In genomic region chr1:1489861-1490260, GRCh38 we compare ENCODE assay signal across 33 cellular contexts. TPM values are rescaled to one million over a fixed set of nuclear protein-coding genes. Genes with fewer than 3 reads are reported as not detected.
"Had no signal": no experiment of that assay in that cellular context is flagged by ENCODE, and none has a peak within 500 bp of the region (broad histone marks: within the 10 kb centered on the region; RNA-seq: fewer than 3 reads in every experiment).

No MANE protein-coding gene starts in this region.

- H3K9me3 Mint-ChIP-seq: activated naive CD4-positive, alpha-beta T cell treated with anti-CD3 and anti-CD28 coated beads, Interleukin-2, amount 50 U/mL, for 24 hours; activated naive CD8-positive, alpha-beta T cell treated with anti-CD3 and anti-CD28 coated beads, Interleukin-2, amount 50 U/mL, for 24 hours had no signal

- H3K9me3 ChIP-seq: adrenal gland, body of pancreas, esophagus muscularis mucosa, gastrocnemius medialis had no signal

- H3K27me3 ChIP-seq: adrenal gland, body of pancreas, esophagus muscularis mucosa, foreskin keratinocyte, gastrocnemius medialis had no signal

- ATAC-seq: activated CD4-positive, alpha-beta T cell treated with anti-CD3 and anti-CD28 coated beads for 36 hours; activated CD8-positive, alpha-beta memory T cell treated with anti-CD3 and anti-CD28 coated beads, Interleukin-2, amount 10 ng/mL, durations not matched to agents 7 days and 5 days; activated CD8-positive, alpha-beta T cell treated with anti-CD3 and anti-CD28 coated beads, Interleukin-2, amount 10 ng/mL, durations not matched to agents 7 days and 5 days; activated naive CD8-positive, alpha-beta T cell treated with anti-CD3 and anti-CD28 coated beads, Interleukin-2, amount 50 U/mL, for 24 hours; body of pancreas; effector memory CD8-positive, alpha-beta T cell; foreskin keratinocyte; gastrocnemius medialis had no signal

- H3K27ac ChIP-seq: adrenal gland, body of pancreas, esophagus muscularis mucosa, foreskin keratinocyte, gastrocnemius medialis had no signal

- H3K4me1 Mint-ChIP-seq: activated CD4-positive, alpha-beta T cell treated with anti-CD3 and anti-CD28 coated beads for 36 hours; activated CD4-positive, alpha-beta T cell treated with anti-CD3 and anti-CD28 coated beads, Interleukin-2, amount 10 ng/mL, durations not matched to agents 24 days and 14 days; activated CD8-positive, alpha-beta memory T cell treated with anti-CD3 and anti-CD28 coated beads, Interleukin-2, amount 10 ng/mL, durations not matched to agents 7 days and 5 days; activated naive CD4-positive, alpha-beta T cell treated with anti-CD3 and anti-CD28 coated beads, Interleukin-2, amount 50 U/mL, for 24 hours; activated naive CD8-positive, alpha-beta T cell treated with anti-CD3 and anti-CD28 coated beads for 36 hours had no signal

- FAIRE-seq: colon, endometrium had no signal

- H3K27me3 Mint-ChIP-seq: activated CD4-positive, alpha-beta memory T cell treated with anti-CD3 and anti-CD28 coated beads for 36 hours; activated CD4-positive, alpha-beta T cell treated with anti-CD3 and anti-CD28 coated beads for 36 hours; activated CD4-positive, alpha-beta T cell treated with anti-CD3 and anti-CD28 coated beads, Interleukin-2, amount 10 ng/mL, durations not matched to agents 24 days and 14 days; activated CD8-positive, alpha-beta memory T cell treated with anti-CD3 and anti-CD28 coated beads, Interleukin-2, amount 10 ng/mL, durations not matched to agents 7 days and 5 days; activated naive CD4-positive, alpha-beta T cell treated with anti-CD3 and anti-CD28 coated beads, Interleukin-2, amount 50 U/mL, for 24 hours; activated naive CD8-positive, alpha-beta T cell treated with anti-CD3 and anti-CD28 coated beads for 36 hours; activated naive CD8-positive, alpha-beta T cell treated with anti-CD3 and anti-CD28 coated beads, Interleukin-2, amount 50 U/mL, for 24 hours; effector memory CD8-positive, alpha-beta T cell had no signal

- H3K27ac Mint-ChIP-seq: activated CD4-positive, alpha-beta memory T cell treated with anti-CD3 and anti-CD28 coated beads for 36 hours; activated CD4-positive, alpha-beta T cell treated with anti-CD3 and anti-CD28 coated beads for 36 hours; activated CD4-positive, alpha-beta T cell treated with anti-CD3 and anti-CD28 coated beads, Interleukin-2, amount 10 ng/mL, durations not matched to agents 24 days and 14 days; activated CD8-positive, alpha-beta memory T cell treated with anti-CD3 and anti-CD28 coated beads, Interleukin-2, amount 10 ng/mL, durations not matched to agents 7 days and 5 days; activated CD8-positive, alpha-beta T cell treated with anti-CD3 and anti-CD28 coated beads, Interleukin-2, amount 10 ng/mL, durations not matched to agents 7 days and 5 days; activated naive CD4-positive, alpha-beta T cell treated with anti-CD3 and anti-CD28 coated beads for 36 hours; activated naive CD4-positive, alpha-beta T cell treated with anti-CD3 and anti-CD28 coated beads, Interleukin-2, amount 50 U/mL, for 24 hours; activated naive CD8-positive, alpha-beta T cell treated with anti-CD3 and anti-CD28 coated beads for 36 hours; activated naive CD8-positive, alpha-beta T cell treated with anti-CD3 and anti-CD28 coated beads, Interleukin-2, amount 50 U/mL, for 24 hours; activated T-helper 1 cell treated with anti-CD3 and anti-CD28 coated beads, Interleukin-12 subunit alpha, Interleukin-12 subunit beta, Interleukin-2, Interleukin-4 antibody, amounts not matched to agents 30 ng/mL and 10 ng/mL and 1 ng/mL, durations not matched to agents 14 hours and 24 hours and 36 hours; activated T-helper 2 cell treated with anti-CD3 and anti-CD28 coated beads, Interferon-gamma antibody, Interleukin-2, Interleukin-4, amounts not matched to agents 10 μg/mL and 5 μg/mL and 100 μg/mL, durations not matched to agents 14 hours and 24 hours and 36 hours; effector memory CD8-positive, alpha-beta T cell had no signal

- DNase-seq: activated CD4-positive, alpha-beta memory T cell treated with anti-CD3 and anti-CD28 coated beads for 36 hours; activated CD4-positive, alpha-beta T cell treated with anti-CD3 and anti-CD28 coated beads for 36 hours; activated CD4-positive, alpha-beta T cell treated with anti-CD3 and anti-CD28 coated beads, Interleukin-2, amount 10 ng/mL, durations not matched to agents 24 days and 14 days; activated CD4-positive, CD25-positive, alpha-beta regulatory T cell; activated CD4-positive, CD25-positive, alpha-beta regulatory T cell treated with anti-CD3 and anti-CD28 coated beads, Interleukin-2, amount 50 U/mL, for 72 hours; activated CD8-positive, alpha-beta memory T cell treated with anti-CD3 and anti-CD28 coated beads, Interleukin-2, amount 10 ng/mL, durations not matched to agents 7 days and 5 days; activated CD8-positive, alpha-beta memory T cell treated with anti-CD3 and anti-CD28 coated beads, Interleukin-2, amount 50 U/mL, for 4 hours; activated CD8-positive, alpha-beta T cell treated with anti-CD3 and anti-CD28 coated beads, Interleukin-2, amount 10 ng/mL, durations not matched to agents 7 days and 5 days; activated effector memory CD4-positive, alpha-beta T cell treated with anti-CD3 and anti-CD28 coated beads, Interleukin-2, amount 50 U/mL, for 16 hours; activated naive CD4-positive, alpha-beta T cell treated with anti-CD3 and anti-CD28 coated beads for 36 hours; activated naive CD8-positive, alpha-beta T cell treated with anti-CD3 and anti-CD28 coated beads for 36 hours; activated naive CD8-positive, alpha-beta T cell treated with anti-CD3 and anti-CD28 coated beads, Interleukin-2, amount 50 U/mL, for 24 hours; activated T-cell treated with anti-CD3 and anti-CD28 coated beads, Interleukin-2, amount 50 U/mL, for 1 hour; activated T-cell treated with anti-CD3 and anti-CD28 coated beads, Interleukin-2, amount 50 U/mL, for 48 hours; adrenal gland; amygdala; body of pancreas; caudate nucleus; cortex of kidney; dermis blood vessel endothelial cell; effector CD4-positive, alpha-beta T cell; effector memory CD8-positive, alpha-beta T cell; foreskin keratinocyte; gastrocnemius medialis; head of caudate nucleus; T-helper 2 cell had no signal

- H3K4me1 ChIP-seq: adrenal gland, body of pancreas, esophagus muscularis mucosa, foreskin keratinocyte, gastrocnemius medialis had no signal

- H3K4me3 Mint-ChIP-seq: activated CD4-positive, alpha-beta memory T cell treated with anti-CD3 and anti-CD28 coated beads for 36 hours; activated CD4-positive, alpha-beta T cell treated with anti-CD3 and anti-CD28 coated beads for 36 hours; activated CD4-positive, alpha-beta T cell treated with anti-CD3 and anti-CD28 coated beads, Interleukin-2, amount 10 ng/mL, durations not matched to agents 24 days and 14 days; activated CD8-positive, alpha-beta memory T cell treated with anti-CD3 and anti-CD28 coated beads, Interleukin-2, amount 10 ng/mL, durations not matched to agents 7 days and 5 days; activated CD8-positive, alpha-beta T cell treated with anti-CD3 and anti-CD28 coated beads, Interleukin-2, amount 10 ng/mL, durations not matched to agents 7 days and 5 days; activated naive CD4-positive, alpha-beta T cell treated with anti-CD3 and anti-CD28 coated beads for 36 hours; activated naive CD4-positive, alpha-beta T cell treated with anti-CD3 and anti-CD28 coated beads, Interleukin-2, amount 50 U/mL, for 24 hours; activated naive CD8-positive, alpha-beta T cell treated with anti-CD3 and anti-CD28 coated beads for 36 hours; activated naive CD8-positive, alpha-beta T cell treated with anti-CD3 and anti-CD28 coated beads, Interleukin-2, amount 50 U/mL, for 24 hours; activated T-helper 1 cell treated with anti-CD3 and anti-CD28 coated beads, Interleukin-12 subunit alpha, Interleukin-12 subunit beta, Interleukin-2, Interleukin-4 antibody, amounts not matched to agents 30 ng/mL and 10 ng/mL and 1 ng/mL, durations not matched to agents 14 hours and 24 hours and 36 hours; effector memory CD8-positive, alpha-beta T cell had no signal

- H3K4me3 ChIP-seq: adrenal gland, body of pancreas, esophagus muscularis mucosa, gastrocnemius medialis had no signal

RNA-seq across cellular contexts. Expression of gene ATAD3C, which starts 40.4 kb away (rescaled TPM):
- total RNA-seq: glomerular endothelial cell had no signal

RNA-seq across cellular contexts. Expression of gene TMEM240, which starts 50.6 kb away (rescaled TPM):
- total RNA-seq: activated CD4-positive, alpha-beta T cell treated with anti-CD3 and anti-CD28 coated beads, Interleukin-2, amount 10 ng/mL, durations not matched to agents 24 days and 14 days; activated naive CD4-positive, alpha-beta T cell treated with anti-CD3 and anti-CD28 coated beads for 36 hours had no signal
